ENCODE assay signal across 8 cellular contexts in the genomic region with DNA sequence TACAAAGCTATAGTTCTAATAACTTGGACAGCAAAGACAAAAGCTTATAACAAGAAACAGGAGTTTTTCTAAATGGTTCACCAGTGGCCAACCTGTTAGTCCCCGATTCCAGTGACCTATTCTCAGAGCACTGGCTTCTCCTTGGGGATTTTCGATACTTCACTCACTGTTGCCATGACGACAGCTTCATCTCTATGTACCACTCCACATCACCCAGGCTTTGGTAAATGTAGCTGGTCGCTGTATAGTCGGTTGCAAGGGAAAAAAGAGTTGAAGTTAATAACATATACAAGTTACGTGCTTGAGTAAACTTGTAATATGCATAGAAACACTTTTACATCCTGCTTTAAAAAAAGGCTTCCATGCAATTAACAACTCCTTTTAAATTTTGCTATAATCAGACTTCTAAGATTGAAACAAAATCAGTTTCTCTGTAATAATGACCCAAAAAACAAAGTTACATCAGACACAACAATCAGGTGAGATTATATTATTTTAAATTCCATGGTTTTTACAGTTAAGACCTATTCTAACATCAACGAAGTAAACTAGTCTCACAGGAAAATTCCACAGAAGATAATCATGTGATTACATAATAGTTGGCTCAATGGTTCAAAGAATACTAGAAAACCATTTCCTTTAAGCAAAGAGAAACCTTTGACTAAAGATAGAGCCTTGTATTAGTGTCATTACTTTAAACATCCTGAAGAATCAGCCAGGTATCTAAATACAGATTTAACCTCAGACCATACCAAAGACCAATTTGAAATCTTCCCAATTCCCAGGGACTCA. TPM values are rescaled to one million over a fixed set of nuclear protein-coding genes. Genes with fewer than 3 reads are reported as not detected.
A peak's percentile ranks its signal among the peaks of the same experiment; 100 is the strongest.
DNase-seq lines count a peak whose midpoint lies in the region; ATAC-seq and TF ChIP-seq lines count a peak whose summit lies in the region.

No MANE protein-coding gene starts in this region.

- DNase-seq in NCI-H748 (lab: John Stamatoyannopoulos, UW; ENCODE audit: unreplicated experiment) (peak; percentile 55), NCI-H748 treated with DMSO at 0.1 percent for 48 hours (lab: John Stamatoyannopoulos, UW) (no peak), Panc1 (ENCODE audit: low read depth, low spot score) (no peak), esophagus muscularis mucosa (ENCODE audit: extremely low spot score) (no peak), dedifferentiated amniotic fluid mesenchymal stem cell (ENCODE audit: extremely low spot score) (no peak), omental fat pad (ENCODE audit: low spot score) (no peak)

- peak overlapping the region in 1 of 3 donors; percentile 4 for H3K9ac ChIP-seq in skeletal muscle tissue (ENCODE audit: low read depth in 1 of 3, low read length in 3 of 3)

- H3K4me3 ChIP-seq in Panc1 (ENCODE audit: low read depth in 2 of 2, low read length in 2 of 2) (peak overlapping the region; percentile 71 to 88), esophagus muscularis mucosa (peak overlapping the region; percentile 89 to 98 (median 98)), skeletal muscle tissue (ENCODE audit: low read length in 3 of 3) (peak overlapping the region in 2 of 3 donors; percentile 34 to 46)

- ATAC-seq in Panc1: no peak
- ATAC-seq in GM18517 (IDR thresholded peaks at IDR 0.05; ENCODE audit: unreplicated experiment): no peak
- no peak for ATAC-seq in omental fat pad (ENCODE audit: low FRiP score)

- intact Hi-C loops in Panc1 (cut with micrococcal nuclease; ENCODE audit: unreplicated experiment) (no loop called here), esophagus muscularis mucosa (cut with DNase I) (loop anchor here (10.0 kb wide), 1 partner anchor 612 kb away; no protein-coding TSS in a partner anchor)

- POLR2A ChIA-PET in Panc1 (lab: Charles Lee): interaction anchor here (0.9 to 1.2 kb wide), 2 partner anchors 18 to 486 kb away, joined by 3 to 4 read pairs; no protein-coding TSS in a partner anchor

- H3K4me1 ChIP-seq in Panc1 (ENCODE audit: control insufficient read depth, insufficient read depth, low read length) (peaks cover 55% of the 10 kb centered on the region), esophagus muscularis mucosa (peaks cover 62 to 77% (median 72%) of the 10 kb centered on the region in 4 donors), skeletal muscle tissue (ENCODE audit: control insufficient read depth in 3 of 3, insufficient read depth in 3 of 3, low read length in 3 of 3) (peaks cover 37 to 54% (median 45%) of the 10 kb centered on the region in 3 donors)

- TF ChIP-seq EP300 in esophagus muscularis mucosa (IDR thresholded peaks at IDR 0.05): no peak

- 56% methylated on average over 7 of the region's 7 CpGs for WGBS in esophagus muscularis mucosa

- H3K36me3 ChIP-seq in Panc1 (ENCODE audit: control insufficient read depth, insufficient read depth, low read length) (peaks cover 72% of the 10 kb centered on the region), esophagus muscularis mucosa (peaks cover 19 to 68% (median 44%) of the 10 kb centered on the region in 4 donors), skeletal muscle tissue (ENCODE audit: control insufficient read depth in 3 of 3, insufficient read depth in 3 of 3, low read length in 3 of 3) (peaks cover 16 to 38% (median 35%) of the 10 kb centered on the region in 3 donors)

- BruUV-seq in Panc1 (replicated peaks; lab: Mats Ljungman, UMichigan): no TSS peak

- H3K27ac ChIP-seq in Panc1 (ENCODE audit: low read length) (peak overlapping the region; percentile 100), esophagus muscularis mucosa (replicated peaks in 1 of 4) (peak overlapping the region; percentile 8 to 100 (median 56)), skeletal muscle tissue (ENCODE audit: low read depth, low read length) (no peak overlapping the region)

- H3K27me3 ChIP-seq in Panc1 (ENCODE audit: control insufficient read depth, insufficient read depth, low read length) (no peaks in the 10 kb centered on the region), esophagus muscularis mucosa (no peaks in the 10 kb centered on the region), skeletal muscle tissue (ENCODE audit: control insufficient read depth in 3 of 3, insufficient read depth in 3 of 3, low read length in 3 of 3) (no peaks in the 10 kb centered on the region)

- CTCF ChIA-PET in Panc1 (lab: Charles Lee): no interaction called here

- TF ChIP-seq CTCF in Panc1 (IDR thresholded peaks at IDR 0.05): no peak
- TF ChIP-seq CTCF in esophagus muscularis mucosa (IDR thresholded peaks at IDR 0.05): no peak
- TF ChIP-seq CTCF in omental fat pad (IDR thresholded peaks at IDR 0.05): no peak

- H3K9me3 ChIP-seq in Panc1 (ENCODE audit: control insufficient read depth, insufficient read depth, low read depth, low read length): no peaks in the 10 kb centered on the region
- no peaks in the 10 kb centered on the region for H3K9me3 ChIP-seq in esophagus muscularis mucosa
- H3K9me3 ChIP-seq in skeletal muscle tissue (ENCODE audit: control insufficient read depth in 3 of 3, low read length in 3 of 3): no peaks in the 10 kb centered on the region

- in situ Hi-C loops in Panc1 (cut with HindIII; ENCODE audit: low pct_unique_long_range_greater_than_20kb, low sequenced_read_pairs): no loop called here

- no peak for TF ChIP-seq POLR2A in esophagus muscularis mucosa (IDR thresholded peaks at IDR 0.05; ENCODE audit: low read depth)

RNA-seq across cellular contexts. Expression of gene CCNL1, which starts 2.9 kb away (rescaled TPM):
- total RNA-seq in Panc1 (2021; ENCODE audit: unreplicated experiment) (118 TPM), esophagus muscularis mucosa (100 to 1,000 TPM in 1 of 4 donors, 10 to 100 TPM in 3; 45.3 to 180 (median 77.3) TPM), skeletal muscle tissue (52.7 TPM), omental fat pad (100 to 1,000 TPM; 378 to 875 (median 605) TPM)
- polyA plus RNA-seq in Panc1 (2012; ENCODE audit: insufficient read length): 48.3 TPM

Comparison
In these comparisons a context has a peak if more than half of its experiments do, and no peak if none do; other contexts are left out.
1. H3K4me3 ChIP-seq: peak in every context shown above with its lines; median percentile 98 in esophagus muscularis mucosa; 80 in Panc1; 40 in skeletal muscle tissue.